In the genomic region with DNA sequence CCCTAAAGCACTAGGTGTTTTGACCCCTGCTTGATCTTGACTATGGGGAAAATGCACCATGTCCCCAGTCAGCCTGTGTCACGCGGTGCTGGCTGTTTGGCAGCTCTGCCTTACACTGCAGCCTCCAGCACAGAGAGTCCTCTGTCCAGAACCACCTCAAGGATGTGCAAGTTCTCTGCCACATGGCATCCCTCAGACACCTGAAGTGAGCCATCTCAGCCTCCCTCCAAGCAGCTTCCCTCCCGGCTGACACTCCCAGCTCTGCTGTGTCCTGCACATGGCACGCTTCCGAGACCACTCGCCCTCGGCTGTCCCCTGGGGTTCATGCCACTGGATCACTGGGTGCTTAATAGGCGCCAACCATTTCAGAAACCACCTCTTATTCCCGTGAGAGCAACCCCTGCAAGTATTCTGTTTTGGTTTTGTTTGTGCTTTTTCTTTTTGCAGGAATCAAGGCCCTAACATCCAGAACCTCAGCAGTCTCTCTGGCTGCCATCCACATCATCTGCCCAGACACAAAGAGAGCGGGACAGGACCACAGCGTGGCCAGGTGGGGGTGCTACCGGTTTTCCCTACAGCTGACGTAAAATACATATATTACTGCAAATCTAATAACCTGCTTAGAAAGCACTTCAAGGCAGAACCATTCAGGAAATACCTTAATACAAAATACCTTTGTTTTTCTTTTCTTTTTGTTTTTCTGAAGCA, we compare ENCODE assay signal across 1 cellular context.
TF ChIP-seq lines count a peak whose summit lies in the region.

No MANE protein-coding gene starts in this region.

TF ChIP-seq in K562, 482 proteins besides CTCF, POLR2A, EP300 and RAD21 (continued from another document):
- TF ChIP-seq NFIC (IDR thresholded peaks at IDR 0.05) = no peak
- TF ChIP-seq ZNF785 (CRISPR knock-in tag; IDR thresholded peaks at IDR 0.05) = no peak
TF ChIP-seq in K562: peak in this region for 3.
